Comparison of ENCODE assay signal across 9 cellular contexts in genomic region chr15:64773606-64774555, GRCh38. TPM values are rescaled to one million over a fixed set of nuclear protein-coding genes. Genes with fewer than 3 reads are reported as not detected.
DNase-seq lines count a peak whose midpoint lies in the region; ATAC-seq and TF ChIP-seq lines count a peak whose summit lies in the region.
"Had no signal": no experiment of that assay in that cellular context is flagged by ENCODE, and none has a peak within 500 bp of the region (broad histone marks: within the 10 kb centered on the region; RNA-seq: fewer than 3 reads in every experiment).

No MANE protein-coding gene starts in this region.

- H3K27ac ChIP-seq in mammary epithelial cell (ENCODE audit: insufficient read depth, low read depth, low read length), result no peak overlapping the region
- H3K27ac ChIP-seq in right lobe of liver, result no peak overlapping the region
- no peak overlapping the region for H3K27ac ChIP-seq in suprapubic skin
- H3K27ac ChIP-seq: foreskin keratinocyte had no signal

- H3K9ac ChIP-seq in NT2/D1 (ENCODE audit: insufficient read length, low read depth) (peak overlapping the region; percentile 91), mammary epithelial cell (ENCODE audit: insufficient read depth, low read length) (no peak overlapping the region)

- DNase-seq in NT2/D1 (ENCODE audit: low read depth, low spot score) (no peak), mammary epithelial cell (no peak), right lobe of liver (no peak), suprapubic skin (ENCODE audit: low spot score in 2 of 2) (no peak), NCI-H2171 treated with DMSO at 0.1 percent for 48 hours (lab: John Stamatoyannopoulos, UW) (no peak)
- DNase-seq in stimulated activated CD4-positive, alpha-beta T cell treated with anti-CD3 and anti-CD28 coated beads, Interleukin-4, amount 100 ng/mL, for 1 hour, result no peak
- DNase-seq in stimulated activated CD4-positive, alpha-beta T cell treated with anti-CD3 and anti-CD28 coated beads, Interleukin-4, amount 100 ng/mL, for 4 hours, result no peak
- DNase-seq: foreskin keratinocyte had no signal

- H2AFZ ChIP-seq in mammary epithelial cell (ENCODE audit: low read depth, low read length), result peak overlapping the region; percentile 69

- dilution Hi-C loops in mammary epithelial cell (cut with HindIII; ENCODE audit: low sequenced_read_pairs), result loop anchor here (5.0 kb wide), 1 partner anchor 43 kb away; no protein-coding TSS in a partner anchor

- no peak for TF ChIP-seq EP300 in suprapubic skin (IDR thresholded peaks at IDR 0.05)

- H3K9me3 ChIP-seq in NT2/D1 (ENCODE audit: insufficient read depth, low read length), result no peaks in the 10 kb centered on the region
- H3K9me3 ChIP-seq in mammary epithelial cell (replicated peaks; ENCODE audit: insufficient read depth, low read length), result no peaks in the 10 kb centered on the region
- no peaks in the 10 kb centered on the region for H3K9me3 ChIP-seq in right lobe of liver
- no peaks in the 10 kb centered on the region for H3K9me3 ChIP-seq in suprapubic skin

- BruUV-seq in mammary epithelial cell (replicated peaks; lab: Mats Ljungman, UMichigan), result no TSS peak

- H4K20me1 ChIP-seq in mammary epithelial cell (ENCODE audit: insufficient read depth, low read length), result no peaks in the 10 kb centered on the region

- H3K4me2 ChIP-seq in mammary epithelial cell (ENCODE audit: insufficient read depth, low read depth, low read length), result no peak overlapping the region

- H3K36me3 ChIP-seq in NT2/D1 (ENCODE audit: insufficient read depth, insufficient read length, low read length) (peaks cover 12% of the 10 kb centered on the region), mammary epithelial cell (ENCODE audit: insufficient read depth, low read length) (no peaks in the 10 kb centered on the region), right lobe of liver (no peaks in the 10 kb centered on the region), suprapubic skin (no peaks in the 10 kb centered on the region)

- in situ Hi-C loops in mammary epithelial cell (cut with MboI; ENCODE audit: low sequenced_read_pairs in 2 of 2), result no loop called here

- H3K27me3 ChIP-seq in NT2/D1 (ENCODE audit: insufficient read depth, insufficient read length) (no peaks in the 10 kb centered on the region), mammary epithelial cell (ENCODE audit: insufficient read depth, low read length) (peaks cover 24% of the 10 kb centered on the region), right lobe of liver (no peaks in the 10 kb centered on the region), suprapubic skin (peaks cover 17% of the 10 kb centered on the region)

- H3K4me3 ChIP-seq in NT2/D1 (ENCODE audit: insufficient read length, low read depth) (peak overlapping the region; percentile 80), mammary epithelial cell (replicated peaks in 1 of 3; ENCODE audit: insufficient read depth in 1 of 3, low read depth in 2 of 3, low read length in 3 of 3) (no peak overlapping the region), right lobe of liver (peak overlapping the region; percentile 54 to 73 (median 55)), suprapubic skin (peak overlapping the region; percentile 74)

- peaks cover 19% of the 10 kb centered on the region for H3K4me1 ChIP-seq in NT2/D1 (ENCODE audit: insufficient read depth, insufficient read length)
- H3K4me1 ChIP-seq in mammary epithelial cell (ENCODE audit: insufficient read depth, low read length), result peaks cover 3% of the 10 kb centered on the region
- peaks cover 0 to 5% (median 2%) of the 10 kb centered on the region in 4 donors for H3K4me1 ChIP-seq in right lobe of liver
- peaks cover 11% of the 10 kb centered on the region for H3K4me1 ChIP-seq in suprapubic skin
- H3K4me1 ChIP-seq: foreskin keratinocyte had no signal

- CTCF ChIA-PET in mammary epithelial cell (lab: Charles Lee; ENCODE audit: low non-redundant PET), result no interaction called here

- TF ChIP-seq POLR2A in right lobe of liver (IDR thresholded peaks at IDR 0.05) (no peak), suprapubic skin (IDR thresholded peaks at IDR 0.05) (no peak)

- H3K79me2 ChIP-seq in mammary epithelial cell (ENCODE audit: insufficient read depth, low read length), result no peaks in the 10 kb centered on the region

- intact Hi-C loops in mammary epithelial cell (cut with micrococcal nuclease) (no loop called here), right lobe of liver (cut with DNase I) (no loop called here)

- no peak for TF ChIP-seq CTCF in mammary epithelial cell (conservative IDR thresholded peaks at IDR 0.05 in 1 of 2, IDR thresholded peaks at IDR 0.05 in 1 of 2; ENCODE audit: extremely low read depth in 1 of 2, insufficient read depth in 1 of 2, low read depth in 1 of 2, low read length in 2 of 2)
- TF ChIP-seq CTCF in right lobe of liver (IDR thresholded peaks at IDR 0.05), result no peak
- TF ChIP-seq CTCF in suprapubic skin (IDR thresholded peaks at IDR 0.05), result no peak

- ATAC-seq in right lobe of liver, result no peak
- ATAC-seq in GM19351 (IDR thresholded peaks at IDR 0.05; ENCODE audit: unreplicated experiment), result no peak
- ATAC-seq: foreskin keratinocyte had no signal

- WGBS in mammary epithelial cell (ENCODE audit: low coverage, missing lambda C conversion rate), result 85% methylated on average over 23 of the region's 23 CpGs
- 80% methylated on average over 6 of the region's 23 CpGs for WGBS in right lobe of liver (ENCODE audit: insufficient coverage, low coverage, low lambda C conversion rate, missing lambda C conversion rate)
- 88% methylated on average over 21 of the region's 23 CpGs for WGBS in suprapubic skin

RNA-seq across cellular contexts. Expression of gene RBPMS2, which starts 1.5 kb away (rescaled TPM):
- total RNA-seq in mammary epithelial cell, result not detected
- polyA plus RNA-seq in mammary epithelial cell, result 0.03 TPM
- polyA minus RNA-seq in mammary epithelial cell, result not detected
- total RNA-seq in right lobe of liver, result 10 to 100 TPM in 1 of 6 experiments, 1 to 10 TPM in 5; 2.5 to 13.6 (median 6.1) TPM
- 1 to 10 TPM in 1 of 4 donors, under 1 TPM in 3; 0.68 to 1.1 (median 0.79) TPM for total RNA-seq in suprapubic skin
- total RNA-seq: foreskin keratinocyte had no signal
- polyA plus RNA-seq: foreskin keratinocyte had no signal

RNA-seq across cellular contexts. Expression of gene PIF1, which starts 51.6 kb away (rescaled TPM):
- total RNA-seq in mammary epithelial cell (10 to 100 TPM in 1 of 2 donors, under 1 TPM in 1; 0.83 to 17.3 TPM), right lobe of liver (under 1 TPM; 0.11 to 1.00 (median 0.36) TPM), suprapubic skin (1 to 10 TPM in 3 of 4 donors, under 1 TPM in 1; 0.42 to 5.9 (median 1.5) TPM)
- 10.7 TPM for polyA plus RNA-seq in mammary epithelial cell
- 7.1 TPM for polyA minus RNA-seq in mammary epithelial cell

Comparison
In these comparisons a context has a peak if more than half of its experiments do, and no peak if none do; other contexts are left out.
1. H3K4me3 ChIP-seq: peak in NT2/D1 (single experiment), right lobe of liver (3 of 3) and suprapubic skin (single experiment); none in mammary epithelial cell (0 of 3).